ENCODE assay signal across 1 cellular context in the genomic region with DNA sequence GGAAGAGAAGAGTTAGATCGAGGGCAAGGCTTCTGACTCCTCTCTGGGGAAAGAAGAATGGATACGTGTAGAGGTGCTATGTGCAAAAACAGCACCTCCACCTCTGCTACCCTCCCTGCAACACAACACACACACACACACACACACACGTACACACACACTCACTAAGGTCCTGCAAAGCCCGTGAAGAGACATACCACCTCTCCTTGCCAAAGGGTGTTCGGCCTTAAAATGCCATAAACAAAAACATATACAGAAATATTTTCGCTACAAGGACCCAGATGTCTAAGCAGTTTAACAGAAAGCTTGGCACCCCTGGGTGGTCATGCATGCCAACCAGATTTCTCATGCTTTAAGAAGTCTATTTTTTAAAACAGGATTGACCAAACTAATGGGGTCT.
A peak's percentile ranks its signal among the peaks of the same experiment; 100 is the strongest.
TF ChIP-seq lines count a peak whose summit lies in the region.

No MANE protein-coding gene starts in this region.

TF ChIP-seq in GM12878, 131 proteins besides CTCF, POLR2A, EP300 and RAD21 (continues in another document):
- TF ChIP-seq, protein P1, sequence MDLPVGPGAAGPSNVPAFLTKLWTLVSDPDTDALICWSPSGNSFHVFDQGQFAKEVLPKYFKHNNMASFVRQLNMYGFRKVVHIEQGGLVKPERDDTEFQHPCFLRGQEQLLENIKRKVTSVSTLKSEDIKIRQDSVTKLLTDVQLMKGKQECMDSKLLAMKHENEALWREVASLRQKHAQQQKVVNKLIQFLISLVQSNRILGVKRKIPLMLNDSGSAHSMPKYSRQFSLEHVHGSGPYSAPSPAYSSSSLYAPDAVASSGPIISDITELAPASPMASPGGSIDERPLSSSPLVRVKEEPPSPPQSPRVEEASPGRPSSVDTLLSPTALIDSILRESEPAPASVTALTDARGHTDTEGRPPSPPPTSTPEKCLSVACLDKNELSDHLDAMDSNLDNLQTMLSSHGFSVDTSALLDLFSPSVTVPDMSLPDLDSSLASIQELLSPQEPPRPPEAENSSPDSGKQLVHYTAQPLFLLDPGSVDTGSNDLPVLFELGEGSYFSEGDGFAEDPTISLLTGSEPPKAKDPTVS (IDR thresholded peaks at IDR 0.05; ENCODE audit: low read depth, low read length): no peak
- TF ChIP-seq ZNF207 (IDR thresholded peaks at IDR 0.05; ENCODE audit: borderline replicate concordance): no peak
- TF ChIP-seq BHLHE40 (IDR thresholded peaks at IDR 0.05; ENCODE audit: borderline replicate concordance in 1 of 2, low read depth in 2 of 2, low read length in 1 of 2): peak in 1 of 2 experiments; percentile 56; a peak in 1 of 4 replicates
- TF ChIP-seq, protein P2, sequence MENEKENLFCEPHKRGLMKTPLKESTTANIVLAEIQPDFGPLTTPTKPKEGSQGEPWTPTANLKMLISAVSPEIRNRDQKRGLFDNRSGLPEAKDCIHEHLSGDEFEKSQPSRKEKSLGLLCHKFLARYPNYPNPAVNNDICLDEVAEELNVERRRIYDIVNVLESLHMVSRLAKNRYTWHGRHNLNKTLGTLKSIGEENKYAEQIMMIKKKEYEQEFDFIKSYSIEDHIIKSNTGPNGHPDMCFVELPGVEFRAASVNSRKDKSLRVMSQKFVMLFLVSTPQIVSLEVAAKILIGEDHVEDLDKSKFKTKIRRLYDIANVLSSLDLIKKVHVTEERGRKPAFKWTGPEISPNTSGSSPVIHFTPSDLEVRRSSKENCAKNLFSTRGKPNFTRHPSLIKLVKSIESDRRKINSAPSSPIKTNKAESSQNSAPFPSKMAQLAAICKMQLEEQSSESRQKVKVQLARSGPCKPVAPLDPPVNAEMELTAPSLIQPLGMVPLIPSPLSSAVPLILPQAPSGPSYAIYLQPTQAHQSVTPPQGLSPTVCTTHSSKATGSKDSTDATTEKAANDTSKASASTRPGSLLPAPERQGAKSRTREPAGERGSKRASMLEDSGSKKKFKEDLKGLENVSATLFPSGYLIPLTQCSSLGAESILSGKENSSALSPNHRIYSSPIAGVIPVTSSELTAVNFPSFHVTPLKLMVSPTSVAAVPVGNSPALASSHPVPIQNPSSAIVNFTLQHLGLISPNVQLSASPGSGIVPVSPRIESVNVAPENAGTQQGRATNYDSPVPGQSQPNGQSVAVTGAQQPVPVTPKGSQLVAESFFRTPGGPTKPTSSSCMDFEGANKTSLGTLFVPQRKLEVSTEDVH (IDR thresholded peaks at IDR 0.05; ENCODE audit: low read depth, partially characterized antibody): no peak
- TF ChIP-seq, protein P3, sequence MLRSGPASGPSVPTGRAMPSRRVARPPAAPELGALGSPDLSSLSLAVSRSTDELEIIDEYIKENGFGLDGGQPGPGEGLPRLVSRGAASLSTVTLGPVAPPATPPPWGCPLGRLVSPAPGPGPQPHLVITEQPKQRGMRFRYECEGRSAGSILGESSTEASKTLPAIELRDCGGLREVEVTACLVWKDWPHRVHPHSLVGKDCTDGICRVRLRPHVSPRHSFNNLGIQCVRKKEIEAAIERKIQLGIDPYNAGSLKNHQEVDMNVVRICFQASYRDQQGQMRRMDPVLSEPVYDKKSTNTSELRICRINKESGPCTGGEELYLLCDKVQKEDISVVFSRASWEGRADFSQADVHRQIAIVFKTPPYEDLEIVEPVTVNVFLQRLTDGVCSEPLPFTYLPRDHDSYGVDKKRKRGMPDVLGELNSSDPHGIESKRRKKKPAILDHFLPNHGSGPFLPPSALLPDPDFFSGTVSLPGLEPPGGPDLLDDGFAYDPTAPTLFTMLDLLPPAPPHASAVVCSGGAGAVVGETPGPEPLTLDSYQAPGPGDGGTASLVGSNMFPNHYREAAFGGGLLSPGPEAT (IDR thresholded peaks at IDR 0.05; ENCODE audit: low read depth): no peak
- TF ChIP-seq JUNB (IDR thresholded peaks at IDR 0.05): no peak
- TF ChIP-seq, protein P4, sequence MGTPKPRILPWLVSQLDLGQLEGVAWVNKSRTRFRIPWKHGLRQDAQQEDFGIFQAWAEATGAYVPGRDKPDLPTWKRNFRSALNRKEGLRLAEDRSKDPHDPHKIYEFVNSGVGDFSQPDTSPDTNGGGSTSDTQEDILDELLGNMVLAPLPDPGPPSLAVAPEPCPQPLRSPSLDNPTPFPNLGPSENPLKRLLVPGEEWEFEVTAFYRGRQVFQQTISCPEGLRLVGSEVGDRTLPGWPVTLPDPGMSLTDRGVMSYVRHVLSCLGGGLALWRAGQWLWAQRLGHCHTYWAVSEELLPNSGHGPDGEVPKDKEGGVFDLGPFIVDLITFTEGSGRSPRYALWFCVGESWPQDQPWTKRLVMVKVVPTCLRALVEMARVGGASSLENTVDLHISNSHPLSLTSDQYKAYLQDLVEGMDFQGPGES (IDR thresholded peaks at IDR 0.05): no peak
- no peak for TF ChIP-seq MYB (IDR thresholded peaks at IDR 0.05; ENCODE audit: borderline replicate concordance, low read depth, low read length)
- TF ChIP-seq BCL11A (IDR thresholded peaks at IDR 0.05; ENCODE audit: low read depth, low read length): no peak
- TF ChIP-seq NR2C1 (IDR thresholded peaks at IDR 0.05): no peak
- no peak for TF ChIP-seq POU2F2 (IDR thresholded peaks at IDR 0.05; ENCODE audit: borderline replicate concordance, low read depth, low read length)
- TF ChIP-seq JUND (IDR thresholded peaks at IDR 0.05; ENCODE audit: low read depth, low read length): no peak
- TF ChIP-seq YY1 (IDR thresholded peaks at IDR 0.05; ENCODE audit: low read depth, low read length): no peak
- no peak for TF ChIP-seq HCFC1 (IDR thresholded peaks at IDR 0.05; ENCODE audit: low read length)
- TF ChIP-seq HDAC2 (IDR thresholded peaks at IDR 0.05): no peak
- no peak for TF ChIP-seq SMC3 (IDR thresholded peaks at IDR 0.05; ENCODE audit: borderline replicate concordance, low read length)
- TF ChIP-seq NR2F1 (conservative IDR thresholded peaks at IDR 0.05): no peak
- no peak for TF ChIP-seq EGR1 (IDR thresholded peaks at IDR 0.05; ENCODE audit: borderline replicate concordance in 1 of 2, low read depth in 2 of 2, low read length in 2 of 2)
- TF ChIP-seq, protein P5, sequence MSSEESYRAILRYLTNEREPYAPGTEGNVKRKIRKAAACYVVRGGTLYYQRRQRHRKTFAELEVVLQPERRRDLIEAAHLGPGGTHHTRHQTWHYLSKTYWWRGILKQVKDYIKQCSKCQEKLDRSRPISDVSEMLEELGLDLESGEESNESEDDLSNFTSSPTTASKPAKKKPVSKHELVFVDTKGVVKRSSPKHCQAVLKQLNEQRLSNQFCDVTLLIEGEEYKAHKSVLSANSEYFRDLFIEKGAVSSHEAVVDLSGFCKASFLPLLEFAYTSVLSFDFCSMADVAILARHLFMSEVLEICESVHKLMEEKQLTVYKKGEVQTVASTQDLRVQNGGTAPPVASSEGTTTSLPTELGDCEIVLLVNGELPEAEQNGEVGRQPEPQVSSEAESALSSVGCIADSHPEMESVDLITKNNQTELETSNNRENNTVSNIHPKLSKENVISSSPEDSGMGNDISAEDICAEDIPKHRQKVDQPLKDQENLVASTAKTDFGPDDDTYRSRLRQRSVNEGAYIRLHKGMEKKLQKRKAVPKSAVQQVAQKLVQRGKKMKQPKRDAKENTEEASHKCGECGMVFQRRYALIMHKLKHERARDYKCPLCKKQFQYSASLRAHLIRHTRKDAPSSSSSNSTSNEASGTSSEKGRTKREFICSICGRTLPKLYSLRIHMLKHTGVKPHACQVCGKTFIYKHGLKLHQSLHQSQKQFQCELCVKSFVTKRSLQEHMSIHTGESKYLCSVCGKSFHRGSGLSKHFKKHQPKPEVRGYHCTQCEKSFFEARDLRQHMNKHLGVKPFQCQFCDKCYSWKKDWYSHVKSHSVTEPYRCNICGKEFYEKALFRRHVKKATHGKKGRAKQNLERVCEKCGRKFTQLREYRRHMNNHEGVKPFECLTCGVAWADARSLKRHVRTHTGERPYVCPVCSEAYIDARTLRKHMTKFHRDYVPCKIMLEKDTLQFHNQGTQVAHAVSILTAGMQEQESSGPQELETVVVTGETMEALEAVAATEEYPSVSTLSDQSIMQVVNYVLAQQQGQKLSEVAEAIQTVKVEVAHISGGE (CRISPR knock-in tag; IDR thresholded peaks at IDR 0.05): no peak
- TF ChIP-seq, protein P6, sequence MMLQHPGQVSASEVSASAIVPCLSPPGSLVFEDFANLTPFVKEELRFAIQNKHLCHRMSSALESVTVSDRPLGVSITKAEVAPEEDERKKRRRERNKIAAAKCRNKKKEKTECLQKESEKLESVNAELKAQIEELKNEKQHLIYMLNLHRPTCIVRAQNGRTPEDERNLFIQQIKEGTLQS (IDR thresholded peaks at IDR 0.05; ENCODE audit: borderline replicate concordance, extremely low read depth, low read depth, low read length): no peak
- no peak for TF ChIP-seq POLR2AphosphoS2 (IDR thresholded peaks at IDR 0.05; ENCODE audit: low read depth, low read length)
- TF ChIP-seq, protein P7, sequence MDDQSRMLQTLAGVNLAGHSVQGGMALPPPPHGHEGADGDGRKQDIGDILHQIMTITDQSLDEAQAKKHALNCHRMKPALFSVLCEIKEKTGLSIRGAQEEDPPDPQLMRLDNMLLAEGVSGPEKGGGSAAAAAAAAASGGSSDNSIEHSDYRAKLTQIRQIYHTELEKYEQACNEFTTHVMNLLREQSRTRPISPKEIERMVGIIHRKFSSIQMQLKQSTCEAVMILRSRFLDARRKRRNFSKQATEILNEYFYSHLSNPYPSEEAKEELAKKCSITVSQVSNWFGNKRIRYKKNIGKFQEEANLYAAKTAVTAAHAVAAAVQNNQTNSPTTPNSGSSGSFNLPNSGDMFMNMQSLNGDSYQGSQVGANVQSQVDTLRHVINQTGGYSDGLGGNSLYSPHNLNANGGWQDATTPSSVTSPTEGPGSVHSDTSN (IDR thresholded peaks at IDR 0.05; ENCODE audit: insufficient replicate concordance, low read depth, low read length): no peak
- TF ChIP-seq SRF (IDR thresholded peaks at IDR 0.05; ENCODE audit: low read depth in 2 of 2, low read length in 2 of 2): no peak
- no peak for TF ChIP-seq IKZF1 (conservative IDR thresholded peaks at IDR 0.05)
- 0 out of 2 replicates have a peak, but pooled peaks have one; percentile 7 for TF ChIP-seq CREM (IDR thresholded peaks at IDR 0.05; ENCODE audit: low read depth)
- TF ChIP-seq RB1 (IDR thresholded peaks at IDR 0.05; ENCODE audit: borderline replicate concordance): no peak
- TF ChIP-seq TCF3 (IDR thresholded peaks at IDR 0.05; ENCODE audit: borderline replicate concordance, insufficient read depth, low read depth, low read length): no peak
- TF ChIP-seq FOS (IDR thresholded peaks at IDR 0.05; ENCODE audit: borderline replicate concordance, extremely low read depth, insufficient read length): no peak
- TF ChIP-seq SMAD5 (IDR thresholded peaks at IDR 0.05; ENCODE audit: low read depth): no peak
- TF ChIP-seq HDGF (IDR thresholded peaks at IDR 0.05): peak; percentile 50; the same call in 1 of the 2 replicates
- no peak for TF ChIP-seq PAX5 (IDR thresholded peaks at IDR 0.05; ENCODE audit: borderline replicate concordance, low read depth, low read length)
- no peak for TF ChIP-seq MEF2A (IDR thresholded peaks at IDR 0.05; ENCODE audit: insufficient read depth, low read depth, low read length)
- TF ChIP-seq NRF1 (conservative IDR thresholded peaks at IDR 0.05; ENCODE audit: low read depth, low read length): no peak
- no peak; the same call in 1 of the 2 replicates for TF ChIP-seq ZBED1 (IDR thresholded peaks at IDR 0.05; ENCODE audit: borderline replicate concordance)
- TF ChIP-seq NBN (IDR thresholded peaks at IDR 0.05): peak; percentile 17; the same call in 1 of the 2 replicates
- TF ChIP-seq, protein P8, sequence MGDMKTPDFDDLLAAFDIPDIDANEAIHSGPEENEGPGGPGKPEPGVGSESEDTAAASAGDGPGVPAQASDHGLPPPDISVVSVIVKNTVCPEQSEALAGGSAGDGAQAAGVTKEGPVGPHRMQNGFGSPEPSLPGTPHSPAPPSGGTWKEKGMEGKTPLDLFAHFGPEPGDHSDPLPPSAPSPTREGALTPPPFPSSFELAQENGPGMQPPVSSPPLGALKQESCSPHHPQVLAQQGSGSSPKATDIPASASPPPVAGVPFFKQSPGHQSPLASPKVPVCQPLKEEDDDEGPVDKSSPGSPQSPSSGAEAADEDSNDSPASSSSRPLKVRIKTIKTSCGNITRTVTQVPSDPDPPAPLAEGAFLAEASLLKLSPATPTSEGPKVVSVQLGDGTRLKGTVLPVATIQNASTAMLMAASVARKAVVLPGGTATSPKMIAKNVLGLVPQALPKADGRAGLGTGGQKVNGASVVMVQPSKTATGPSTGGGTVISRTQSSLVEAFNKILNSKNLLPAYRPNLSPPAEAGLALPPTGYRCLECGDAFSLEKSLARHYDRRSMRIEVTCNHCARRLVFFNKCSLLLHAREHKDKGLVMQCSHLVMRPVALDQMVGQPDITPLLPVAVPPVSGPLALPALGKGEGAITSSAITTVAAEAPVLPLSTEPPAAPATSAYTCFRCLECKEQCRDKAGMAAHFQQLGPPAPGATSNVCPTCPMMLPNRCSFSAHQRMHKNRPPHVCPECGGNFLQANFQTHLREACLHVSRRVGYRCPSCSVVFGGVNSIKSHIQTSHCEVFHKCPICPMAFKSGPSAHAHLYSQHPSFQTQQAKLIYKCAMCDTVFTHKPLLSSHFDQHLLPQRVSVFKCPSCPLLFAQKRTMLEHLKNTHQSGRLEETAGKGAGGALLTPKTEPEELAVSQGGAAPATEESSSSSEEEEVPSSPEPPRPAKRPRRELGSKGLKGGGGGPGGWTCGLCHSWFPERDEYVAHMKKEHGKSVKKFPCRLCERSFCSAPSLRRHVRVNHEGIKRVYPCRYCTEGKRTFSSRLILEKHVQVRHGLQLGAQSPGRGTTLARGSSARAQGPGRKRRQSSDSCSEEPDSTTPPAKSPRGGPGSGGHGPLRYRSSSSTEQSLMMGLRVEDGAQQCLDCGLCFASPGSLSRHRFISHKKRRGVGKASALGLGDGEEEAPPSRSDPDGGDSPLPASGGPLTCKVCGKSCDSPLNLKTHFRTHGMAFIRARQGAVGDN (IDR thresholded peaks at IDR 0.05): no peak
- TF ChIP-seq ATF7 (IDR thresholded peaks at IDR 0.05; ENCODE audit: low read depth): no peak
- no peak for TF ChIP-seq NFIC (IDR thresholded peaks at IDR 0.05; ENCODE audit: low read depth, low read length)
- TF ChIP-seq, protein P9, sequence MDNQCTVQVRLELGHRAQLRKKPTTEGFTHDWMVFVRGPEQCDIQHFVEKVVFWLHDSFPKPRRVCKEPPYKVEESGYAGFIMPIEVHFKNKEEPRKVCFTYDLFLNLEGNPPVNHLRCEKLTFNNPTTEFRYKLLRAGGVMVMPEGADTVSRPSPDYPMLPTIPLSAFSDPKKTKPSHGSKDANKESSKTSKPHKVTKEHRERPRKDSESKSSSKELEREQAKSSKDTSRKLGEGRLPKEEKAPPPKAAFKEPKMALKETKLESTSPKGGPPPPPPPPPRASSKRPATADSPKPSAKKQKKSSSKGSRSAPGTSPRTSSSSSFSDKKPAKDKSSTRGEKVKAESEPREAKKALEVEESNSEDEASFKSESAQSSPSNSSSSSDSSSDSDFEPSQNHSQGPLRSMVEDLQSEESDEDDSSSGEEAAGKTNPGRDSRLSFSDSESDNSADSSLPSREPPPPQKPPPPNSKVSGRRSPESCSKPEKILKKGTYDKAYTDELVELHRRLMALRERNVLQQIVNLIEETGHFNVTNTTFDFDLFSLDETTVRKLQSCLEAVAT (IDR thresholded peaks at IDR 0.05): 0 out of 2 replicates have a peak, but pooled peaks have one; percentile 8
- TF ChIP-seq NR2C2 (IDR thresholded peaks at IDR 0.05; ENCODE audit: borderline replicate concordance, control insufficient read depth, insufficient read length, low read depth): no peak
- TF ChIP-seq LARP7 (IDR thresholded peaks at IDR 0.05): peak; percentile 39; the same call in 1 of the 2 replicates
- TF ChIP-seq MEF2B (IDR thresholded peaks at IDR 0.05; ENCODE audit: partially characterized antibody, poor library complexity, severe bottlenecking): no peak
